In genomic region chr7:68980432-68980831, GRCh38 we compare ENCODE assay signal across 7 cellular contexts.
DNase-seq lines count a peak whose midpoint lies in the region; ATAC-seq, FAIRE-seq and TF ChIP-seq lines count a peak whose summit lies in the region.
"Not testable (repeated sequence)": the region's sequence is repeated elsewhere in the genome, so short reads cannot be mapped to it uniquely, and the experiment has no call there.

No MANE protein-coding gene starts in this region.

- H3K23me2 ChIP-seq in H1 (ENCODE audit: low read depth, low read length): not testable (repeated sequence)

- H3K27ac Mint-ChIP-seq in WTC11: peak overlapping the region; percentile 77

- not testable (repeated sequence) for TF ChIP-seq CTCF in WTC11 (IDR thresholded peaks at IDR 0.05); H1 (IDR thresholded peaks at IDR 0.05; ENCODE audit: control extremely low read depth in 1 of 3, insufficient read depth in 1 of 3, low read depth in 1 of 3, low read length in 3 of 3); kidney epithelial cell (IDR thresholded peaks at IDR 0.05; ENCODE audit: insufficient read depth, low read length, poor library complexity, severe bottlenecking); psoas muscle (IDR thresholded peaks at IDR 0.05)

- CTCF ChIA-PET in WTC11 (lab: Charles Lee) (interaction anchor here (0.6 kb wide), 1 partner anchor 674 kb away, joined by 4 read pairs; no protein-coding TSS in a partner anchor), H1 (lab: Charles Lee; ENCODE audit: partially characterized antibody) (interaction anchor here (1.0 kb wide), 1 partner anchor 294 kb away, joined by 3 read pairs; no protein-coding TSS in a partner anchor)

- ATAC-seq in WTC11: peak; percentile 30; the same call in 1 of the 2 replicates
- peak; percentile 90 for ATAC-seq in Right ventricle myocardium inferior
- peak in 1 of 4 donors; percentile 47 for ATAC-seq in psoas muscle

- peak overlapping the region in 1 of 4 experiments; percentile 37; a peak in 1 of 8 replicates for H3K4me3 ChIP-seq in H1 (ENCODE audit: extremely low read depth in 1 of 4, insufficient read depth in 2 of 4, low read depth in 3 of 4, low read length in 4 of 4)
- H3K4me3 ChIP-seq in kidney epithelial cell (ENCODE audit: low read depth, low read length); psoas muscle: not testable (repeated sequence)

- H3K4me3 Mint-ChIP-seq in WTC11: peak overlapping the region; percentile 18; the same call in 1 of the 2 replicates

- DNase-seq in GM04504 (ENCODE audit: low read depth) (peak; percentile 41), NCI-H226 (peak; percentile 91), kidney epithelial cell (ENCODE audit: low read depth) (peak; percentile 49), psoas muscle (peak; percentile 38 to 58)
- DNase-seq in WTC11 (ENCODE audit: low spot score); H1 (ENCODE audit: low read depth in 1 of 2, low spot score in 2 of 2); Right ventricle myocardium inferior (ENCODE audit: missing footprints): not testable (repeated sequence)

- H4K20me1 ChIP-seq in H1 (replicated peaks in 1 of 2; ENCODE audit: control insufficient read depth in 1 of 2, insufficient read depth in 2 of 2, low read length in 2 of 2): not testable (repeated sequence)

- not testable (repeated sequence) for H3K56ac ChIP-seq in H1 (replicated peaks; ENCODE audit: insufficient read length, low read depth, low read length)

- H2BK12ac ChIP-seq in H1 (ENCODE audit: low read depth, low read length): not testable (repeated sequence)

- not testable (repeated sequence) for H2BK20ac ChIP-seq in H1 (ENCODE audit: low read length)

- H3K4ac ChIP-seq in H1 (replicated peaks; ENCODE audit: insufficient read length, low read depth, low read length): not testable (repeated sequence)

- H3K4me2 ChIP-seq in H1 (ENCODE audit: insufficient read depth in 1 of 2, low read depth in 2 of 2, low read length in 2 of 2): not testable (repeated sequence)

- POLR2A ChIA-PET in WTC11 (lab: Charles Lee); H1 (lab: Charles Lee; ENCODE audit: partially characterized antibody): not testable (repeated sequence)

- not testable (repeated sequence) for H2AFZ ChIP-seq in H1 (ENCODE audit: low read length)

- peaks cover 25% of the 10 kb centered on the region for H3K36me3 Mint-ChIP-seq in WTC11

- TF ChIP-seq EP300 in H1 (IDR thresholded peaks at IDR 0.05; ENCODE audit: borderline replicate concordance in 1 of 2, low read depth in 2 of 2, low read length in 2 of 2): not testable (repeated sequence)

- H2BK120ac ChIP-seq in H1 (replicated peaks; ENCODE audit: low read depth, low read length): peak overlapping the region; percentile 84

- peaks cover 33% of the 10 kb centered on the region for H3K9me3 Mint-ChIP-seq in WTC11

- intact Hi-C loops in Right ventricle myocardium inferior (cut with DNase I); psoas muscle (cut with DNase I): not testable (repeated sequence)

- H3K4me1 Mint-ChIP-seq in WTC11: peaks cover 41% of the 10 kb centered on the region

- not testable (repeated sequence) for TF ChIP-seq RAD21 in H1 (IDR thresholded peaks at IDR 0.05 in 1 of 2, conservative IDR thresholded peaks at IDR 0.05 in 1 of 2; ENCODE audit: low read depth in 2 of 2, low read length in 2 of 2)

- not testable (repeated sequence) for H3K79me2 ChIP-seq in H1 (ENCODE audit: control insufficient read depth in 1 of 2, insufficient read depth in 2 of 2, low read length in 2 of 2)

- not testable (repeated sequence) for H3K9me3 ChIP-seq in H1 (ENCODE audit: insufficient read depth in 2 of 2, low read depth in 1 of 2, low read length in 1 of 2); psoas muscle

- H3K27ac ChIP-seq in H1 (ENCODE audit: low read depth, low read length); psoas muscle: not testable (repeated sequence)

- peak overlapping the region; percentile 54 for H4K5ac ChIP-seq in H1 (ENCODE audit: insufficient read length, low read depth, low read length)

- H3K23ac ChIP-seq in H1 (ENCODE audit: insufficient read length): not testable (repeated sequence)

- not testable (repeated sequence) for TF ChIP-seq POLR2A in H1 (IDR thresholded peaks at IDR 0.05; ENCODE audit: control extremely low read depth in 1 of 2, low read depth in 2 of 2, low read length in 2 of 2)

- H3K27me3 ChIP-seq in H1 (replicated peaks in 1 of 4; ENCODE audit: control insufficient read depth in 3 of 4, extremely low read depth in 1 of 4, insufficient read depth in 3 of 4, low read length in 3 of 4); kidney epithelial cell (ENCODE audit: control insufficient read depth, insufficient read depth, low read length); psoas muscle (ENCODE audit: insufficient read depth in 3 of 3, low read length in 2 of 3): not testable (repeated sequence)

- 83% methylated on average over 1 of the region's 2 CpGs; no CpG with 5 or more reads in 1 of the 2 experiments for WGBS in H1 (ENCODE audit: extremely low coverage in 1 of 2, insufficient coverage in 1 of 2, insufficient read length in 1 of 2, insufficient replicate concordance in 2 of 2, low coverage in 1 of 2, low lambda C conversion rate in 2 of 2, missing lambda C conversion rate in 1 of 2), 2 experiments
- 16 to 35% (median 16%) methylated on average over 2 of the region's 2 CpGs for WGBS in psoas muscle, 3 donors

- H2AK5ac ChIP-seq in H1 (ENCODE audit: low read depth, low read length): not testable (repeated sequence)

- not testable (repeated sequence) for H3K36me3 ChIP-seq in H1 (ENCODE audit: control insufficient read depth in 2 of 4, insufficient read depth in 4 of 4, low read length in 3 of 4); kidney epithelial cell (ENCODE audit: control insufficient read depth, insufficient read depth, low read length); psoas muscle (ENCODE audit: insufficient read depth in 1 of 2, low read depth in 1 of 2)

- H4K8ac ChIP-seq in H1 (ENCODE audit: extremely low read depth, insufficient read depth, low read length): not testable (repeated sequence)

- H2BK5ac ChIP-seq in H1 (ENCODE audit: low read depth, low read length): peak overlapping the region; percentile 87; the same call in 1 of the 2 replicates

- H2BK15ac ChIP-seq in H1 (ENCODE audit: low read length): not testable (repeated sequence)

- H3K79me1 ChIP-seq in H1 (ENCODE audit: low read depth, low read length): not testable (repeated sequence)

- H3K4me1 ChIP-seq in H1 (replicated peaks in 1 of 4; ENCODE audit: control insufficient read depth in 3 of 4, insufficient read depth in 4 of 4, low read length in 3 of 4): peaks cover 6 to 15% (median 15%) of the 10 kb centered on the region in 4 experiments; a peak in 5 of 7 replicates
- H3K4me1 ChIP-seq in psoas muscle: not testable (repeated sequence)

- not testable (repeated sequence) for H3K9ac ChIP-seq in H1 (replicated peaks in 1 of 4; ENCODE audit: extremely low read depth in 1 of 4, low read depth in 3 of 4, low read length in 3 of 4)

- H3K18ac ChIP-seq in H1 (ENCODE audit: extremely low read depth, low read length): not testable (repeated sequence)

- H3K14ac ChIP-seq in H1 (ENCODE audit: insufficient read length): not testable (repeated sequence)

- not testable (repeated sequence) for H4K91ac ChIP-seq in H1 (replicated peaks; ENCODE audit: insufficient read length, low read length)

- not testable (repeated sequence) for FAIRE-seq in H1 (lab: Jason Lieb, UNC)

- H3K27me3 Mint-ChIP-seq in WTC11 (ENCODE audit: low read depth): not testable (repeated sequence)

TF ChIP-seq in H1, 55 proteins besides CTCF, POLR2A, EP300 and RAD21:
- peak; percentile 64 for TF ChIP-seq BACH1 (IDR thresholded peaks at IDR 0.05; ENCODE audit: low read length)
